Comparison of ENCODE assay signal across 29 cellular contexts in the genomic region with DNA sequence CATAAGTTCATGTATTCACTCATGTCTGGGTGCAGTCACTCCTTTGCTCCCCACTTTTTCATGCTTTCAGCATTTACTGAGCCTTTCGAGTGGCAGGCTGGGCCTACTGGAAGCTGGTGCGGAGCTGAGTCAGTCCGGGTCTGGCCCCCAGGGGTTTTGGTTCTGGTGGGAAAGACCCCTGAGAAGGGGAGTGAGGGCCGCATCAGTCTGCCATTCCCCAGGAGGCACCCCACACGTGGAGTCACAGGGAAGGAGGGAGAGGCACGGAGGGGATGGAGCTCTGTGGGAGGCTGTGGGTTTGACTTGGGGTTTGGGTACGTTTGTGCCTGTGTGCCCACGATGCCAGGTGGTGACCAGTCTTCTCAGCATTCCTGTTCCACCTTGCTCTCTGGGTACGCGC.
"Had no signal": no experiment of that assay in that cellular context is flagged by ENCODE, and none has a peak within 500 bp of the region (broad histone marks: within the 10 kb centered on the region; RNA-seq: fewer than 3 reads in every experiment).

No MANE protein-coding gene starts in this region.

- H3K9me3 Mint-ChIP-seq: activated naive CD4-positive, alpha-beta T cell treated with anti-CD3 and anti-CD28 coated beads for 36 hours; activated naive CD8-positive, alpha-beta T cell treated with anti-CD3 and anti-CD28 coated beads for 36 hours; activated T-cell treated with anti-CD3 and anti-CD28 coated beads, Interleukin-2, amount 50 U/mL, for 72 hours; mesothelial cell of epicardium; naive B cell; T-helper 2 cell treated with Interferon-gamma antibody and Interleukin-4, amounts not matched to agents 5 μg/mL and 100 μg/mL, for 36 hours had no signal

- H3K4me3 Mint-ChIP-seq: activated CD4-positive, alpha-beta T cell treated with anti-CD3 and anti-CD28 coated beads for 36 hours; activated CD8-positive, alpha-beta memory T cell treated with anti-CD3 and anti-CD28 coated beads, Interleukin-2, amount 10 ng/mL, durations not matched to agents 7 days and 5 days; activated CD8-positive, alpha-beta T cell treated with anti-CD3 and anti-CD28 coated beads, Interleukin-2, amount 10 ng/mL, durations not matched to agents 7 days and 5 days; activated naive CD4-positive, alpha-beta T cell treated with anti-CD3 and anti-CD28 coated beads for 36 hours; activated naive CD8-positive, alpha-beta T cell treated with anti-CD3 and anti-CD28 coated beads for 36 hours; activated T-cell treated with anti-CD3 and anti-CD28 coated beads, Interleukin-2, amount 50 U/mL, for 72 hours; mesothelial cell of epicardium; T-helper 2 cell treated with Interferon-gamma antibody and Interleukin-4, amounts not matched to agents 5 μg/mL and 100 μg/mL, for 36 hours had no signal

- H3K27ac Mint-ChIP-seq: activated CD4-positive, alpha-beta T cell treated with anti-CD3 and anti-CD28 coated beads for 36 hours; activated CD8-positive, alpha-beta memory T cell treated with anti-CD3 and anti-CD28 coated beads, Interleukin-2, amount 10 ng/mL, durations not matched to agents 7 days and 5 days; activated CD8-positive, alpha-beta T cell treated with anti-CD3 and anti-CD28 coated beads, Interleukin-2, amount 10 ng/mL, durations not matched to agents 7 days and 5 days; activated naive CD4-positive, alpha-beta T cell treated with anti-CD3 and anti-CD28 coated beads for 36 hours; activated naive CD8-positive, alpha-beta T cell treated with anti-CD3 and anti-CD28 coated beads for 36 hours; activated T-cell treated with anti-CD3 and anti-CD28 coated beads, Interleukin-2, amount 50 U/mL, for 72 hours; naive B cell; T-helper 2 cell treated with Interferon-gamma antibody and Interleukin-4, amounts not matched to agents 5 μg/mL and 100 μg/mL, for 36 hours had no signal

- H3K27me3 ChIP-seq: adrenal gland, body of pancreas, cardiac muscle cell, esophagus muscularis mucosa, foreskin keratinocyte, heart left ventricle, left lung, right atrium auricular region, suprapubic skin, tibial artery, uterus had no signal

- H3K4me3 ChIP-seq: adrenal gland, body of pancreas, cardiac muscle cell, esophagus muscularis mucosa, heart left ventricle, left lung, right atrium auricular region, suprapubic skin, tibial artery, uterus had no signal

- H3K27ac ChIP-seq: adrenal gland, body of pancreas, cardiac muscle cell, esophagus muscularis mucosa, foreskin keratinocyte, heart left ventricle, left lung, right atrium auricular region, suprapubic skin, tibial artery, uterus had no signal

- H3K27me3 Mint-ChIP-seq: activated CD4-positive, alpha-beta T cell treated with anti-CD3 and anti-CD28 coated beads for 36 hours; activated CD8-positive, alpha-beta memory T cell treated with anti-CD3 and anti-CD28 coated beads, Interleukin-2, amount 10 ng/mL, durations not matched to agents 7 days and 5 days; activated naive CD8-positive, alpha-beta T cell treated with anti-CD3 and anti-CD28 coated beads for 36 hours had no signal

- H3K4me1 Mint-ChIP-seq: activated CD4-positive, alpha-beta T cell treated with anti-CD3 and anti-CD28 coated beads for 36 hours; activated CD8-positive, alpha-beta memory T cell treated with anti-CD3 and anti-CD28 coated beads, Interleukin-2, amount 10 ng/mL, durations not matched to agents 7 days and 5 days; activated naive CD8-positive, alpha-beta T cell treated with anti-CD3 and anti-CD28 coated beads for 36 hours; mesothelial cell of epicardium; naive B cell had no signal

- H3K9me3 ChIP-seq: adrenal gland, body of pancreas, esophagus muscularis mucosa, heart left ventricle, left lung, right atrium auricular region, suprapubic skin, tibial artery, uterus had no signal

- H3K36me3 ChIP-seq: adrenal gland, cardiac muscle cell, heart left ventricle, right atrium auricular region, uterus had no signal

- H3K36me3 Mint-ChIP-seq: activated CD8-positive, alpha-beta memory T cell treated with anti-CD3 and anti-CD28 coated beads, Interleukin-2, amount 10 ng/mL, durations not matched to agents 7 days and 5 days; activated naive CD8-positive, alpha-beta T cell treated with anti-CD3 and anti-CD28 coated beads for 36 hours; naive B cell had no signal

- H3K4me1 ChIP-seq: adrenal gland, body of pancreas, esophagus muscularis mucosa, foreskin keratinocyte, left lung, right atrium auricular region, suprapubic skin, tibial artery, uterus had no signal

- DNase-seq: activated CD4-positive, alpha-beta T cell treated with anti-CD3 and anti-CD28 coated beads for 36 hours; activated CD4-positive, CD25-positive, alpha-beta regulatory T cell; activated CD8-positive, alpha-beta memory T cell treated with anti-CD3 and anti-CD28 coated beads, Interleukin-2, amount 10 ng/mL, durations not matched to agents 7 days and 5 days; activated CD8-positive, alpha-beta T cell treated with anti-CD3 and anti-CD28 coated beads, Interleukin-2, amount 10 ng/mL, durations not matched to agents 7 days and 5 days; activated naive CD4-positive, alpha-beta T cell treated with anti-CD3 and anti-CD28 coated beads for 36 hours; activated naive CD8-positive, alpha-beta T cell treated with anti-CD3 and anti-CD28 coated beads for 36 hours; activated T-cell treated with anti-CD3 and anti-CD28 coated beads for 4 hours; activated T-cell treated with anti-CD3 and anti-CD28 coated beads, Interleukin-2, amount 50 U/mL, for 72 hours; adrenal gland; aorta; body of pancreas; cerebellar nuclear complex; cortex of kidney; kidney glomerular epithelial cell; naive B cell; occipital lobe; stimulated activated naive CD4-positive, alpha-beta T cell; T-helper 1 cell; tibial artery; uterus had no signal
